9 cellular contexts compared by ENCODE assay signal in the genomic region with DNA sequence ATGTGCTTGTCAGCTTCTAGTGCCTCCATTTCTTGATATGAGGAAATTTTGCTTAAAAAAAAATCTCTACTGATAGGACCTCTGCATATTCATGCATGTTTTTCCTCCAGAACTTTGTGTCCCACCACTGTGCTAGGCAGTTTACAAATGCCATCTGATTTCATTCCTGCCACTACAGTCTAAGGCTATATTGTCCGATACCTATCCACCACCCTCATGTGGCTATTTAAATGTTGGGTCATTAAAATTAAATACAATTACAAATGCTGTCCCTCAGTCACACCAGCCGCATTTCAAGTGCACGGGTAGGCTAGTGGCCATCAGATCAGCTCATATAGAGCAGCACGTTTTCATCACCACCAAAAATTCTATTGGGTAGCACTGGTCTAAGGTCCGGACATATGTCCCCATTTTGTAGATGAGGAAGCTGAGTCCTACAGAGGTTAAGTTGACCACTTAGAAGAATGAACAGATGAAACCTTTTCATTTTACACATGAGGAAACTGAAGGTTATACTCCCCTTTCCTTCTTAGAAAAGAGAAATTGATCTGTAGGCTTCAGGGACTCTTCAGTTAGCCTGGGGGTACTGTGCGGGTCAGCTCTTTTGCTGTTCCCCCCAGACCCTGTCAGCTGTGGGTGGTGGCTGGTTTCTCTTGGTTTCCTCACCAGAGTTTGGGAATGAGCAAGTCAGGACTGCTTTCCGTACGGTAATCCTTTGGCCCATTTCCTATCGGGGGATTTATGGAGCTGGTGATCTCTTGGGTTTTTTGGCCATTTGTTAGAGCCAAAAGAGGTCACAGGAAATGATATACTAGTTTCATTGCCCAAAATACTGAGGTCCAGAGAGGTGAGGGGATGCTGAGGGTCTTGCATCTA. TPM values are rescaled to one million over a fixed set of nuclear protein-coding genes. Genes with fewer than 3 reads are reported as not detected.
A peak's percentile ranks its signal among the peaks of the same experiment; 100 is the strongest.
DNase-seq lines count a peak whose midpoint lies in the region; TF ChIP-seq lines count a peak whose summit lies in the region.
"Had no signal": no experiment of that assay in that cellular context is flagged by ENCODE, and none has a peak within 500 bp of the region (broad histone marks: within the 10 kb centered on the region; RNA-seq: fewer than 3 reads in every experiment).

No MANE protein-coding gene starts in this region.

- H3K27ac ChIP-seq in brain microvascular endothelial cell (peak overlapping the region; percentile 100), mucosa of rectum (ENCODE audit: low read depth in 2 of 2, low read length in 2 of 2) (peak overlapping the region; percentile 86 to 89), thyroid gland (peak overlapping the region; percentile 72 to 95 (median 92))

- peak overlapping the region; percentile 95 for H3K27ac Mint-ChIP-seq in activated naive CD4-positive, alpha-beta T cell treated with anti-CD3 and anti-CD28 coated beads for 36 hours

- peak overlapping the region; percentile 61 to 72 for H3K9ac ChIP-seq in mucosa of rectum (ENCODE audit: low read depth in 1 of 2, low read length in 2 of 2)

- H3K4me1 Mint-ChIP-seq in activated naive CD4-positive, alpha-beta T cell treated with anti-CD3 and anti-CD28 coated beads for 36 hours (ENCODE audit: low read depth) = peaks cover 72% of the 10 kb centered on the region

- no peaks in the 10 kb centered on the region for H3K27me3 ChIP-seq in brain microvascular endothelial cell (replicated peaks)
- no peaks in the 10 kb centered on the region for H3K27me3 ChIP-seq in mucosa of rectum (ENCODE audit: control insufficient read depth in 2 of 2, insufficient read depth in 2 of 2, low read length in 2 of 2)
- H3K27me3 ChIP-seq in thyroid gland = no peaks in the 10 kb centered on the region
- H3K27me3 ChIP-seq: BE2C had no signal

- H3K36me3 ChIP-seq in brain microvascular endothelial cell (replicated peaks) (peaks cover 24% of the 10 kb centered on the region), mucosa of rectum (ENCODE audit: control insufficient read depth in 2 of 2, insufficient read depth in 2 of 2, low read length in 2 of 2) (no peaks in the 10 kb centered on the region), thyroid gland (no peaks in the 10 kb centered on the region)
- H3K36me3 ChIP-seq: BE2C had no signal

- no peak for DNase-seq in activated naive CD4-positive, alpha-beta T cell treated with anti-CD3 and anti-CD28 coated beads for 36 hours
- DNase-seq in activated naive CD4-positive, alpha-beta T cell treated with Interleukin-2 at 50 U/mL for 16 hours = no peak
- DNase-seq in brain microvascular endothelial cell (no peak), thyroid gland (no peak), SHP77 (lab: John Stamatoyannopoulos, UW) (no peak), DMS79 treated with DMSO at 0.1 percent for 48 hours (lab: John Stamatoyannopoulos, UW) (no peak), GDM1 (lab: John Stamatoyannopoulos, UW) (no peak)

- TF ChIP-seq CTCF in brain microvascular endothelial cell (IDR thresholded peaks at IDR 0.05; ENCODE audit: low read depth, low read length, missing control alignments) (no peak), thyroid gland (IDR thresholded peaks at IDR 0.05) (no peak)

- H3K9me3 Mint-ChIP-seq in activated naive CD4-positive, alpha-beta T cell treated with anti-CD3 and anti-CD28 coated beads for 36 hours = no peaks in the 10 kb centered on the region

- WGBS in thyroid gland, 2 donors = 80 to 84% methylated on average over 9 of the region's 9 CpGs

- H3K4me1 ChIP-seq in mucosa of rectum (ENCODE audit: control insufficient read depth in 2 of 2, insufficient read depth in 2 of 2, low read length in 2 of 2) = peaks cover 49 to 52% of the 10 kb centered on the region in 2 donors
- H3K4me1 ChIP-seq in thyroid gland = peaks cover 44 to 85% of the 10 kb centered on the region in 2 donors

- intact Hi-C loops in activated naive CD4-positive, alpha-beta T cell treated with anti-CD3 and anti-CD28 coated beads for 36 hours (cut with micrococcal nuclease) = loop anchor here (1.0 to 2.0 kb wide), 4 partner anchors 12 to 53 kb away; no protein-coding TSS in a partner anchor
- intact Hi-C loops in thyroid gland (cut with DNase I) = no loop called here

- in situ Hi-C loops in brain microvascular endothelial cell (cut with HindIII; ENCODE audit: low pct_ligation_motif_present, low sequenced_read_pairs) = no loop called here

- TF ChIP-seq POLR2A in thyroid gland (IDR thresholded peaks at IDR 0.05) = no peak

- H3K36me3 Mint-ChIP-seq in activated naive CD4-positive, alpha-beta T cell treated with anti-CD3 and anti-CD28 coated beads for 36 hours (ENCODE audit: low read depth) = peaks cover 2% of the 10 kb centered on the region

- no peaks in the 10 kb centered on the region for H3K27me3 Mint-ChIP-seq in activated naive CD4-positive, alpha-beta T cell treated with anti-CD3 and anti-CD28 coated beads for 36 hours (ENCODE audit: low read depth)

- CTCF ChIA-PET in activated naive CD4-positive, alpha-beta T cell treated with anti-CD3 and anti-CD28 coated beads for 36 hours (lab: Charles Lee) = interaction anchor here (0.7 to 2.1 kb wide), 2 partner anchors 20 kb away, joined by 3 to 9 read pairs; no protein-coding TSS in a partner anchor

- H3K4me3 ChIP-seq in brain microvascular endothelial cell (ENCODE audit: low read depth, low read length) (no peak overlapping the region), mucosa of rectum (ENCODE audit: low read length in 2 of 2) (no peak overlapping the region), thyroid gland (replicated peaks in 1 of 3) (no peak overlapping the region)

- H3K9me3 ChIP-seq in mucosa of rectum (ENCODE audit: control insufficient read depth in 2 of 2, low read length in 2 of 2) (no peaks in the 10 kb centered on the region), thyroid gland (no peaks in the 10 kb centered on the region)
- H3K9me3 ChIP-seq: BE2C had no signal

- no peak overlapping the region for H3K4me3 Mint-ChIP-seq in activated naive CD4-positive, alpha-beta T cell treated with anti-CD3 and anti-CD28 coated beads for 36 hours

RNA-seq across cellular contexts. Expression of gene SMAD3, which starts 56.6 kb away (rescaled TPM):
- total RNA-seq in activated naive CD4-positive, alpha-beta T cell treated with anti-CD3 and anti-CD28 coated beads for 36 hours = 10 to 100 TPM; 35.1 to 39.2 TPM
- total RNA-seq in thyroid gland = 10 to 100 TPM; 33.6 to 66.5 (median 47.3) TPM
